Comparison of ENCODE assay signal across 21 cellular contexts in the genomic region with DNA sequence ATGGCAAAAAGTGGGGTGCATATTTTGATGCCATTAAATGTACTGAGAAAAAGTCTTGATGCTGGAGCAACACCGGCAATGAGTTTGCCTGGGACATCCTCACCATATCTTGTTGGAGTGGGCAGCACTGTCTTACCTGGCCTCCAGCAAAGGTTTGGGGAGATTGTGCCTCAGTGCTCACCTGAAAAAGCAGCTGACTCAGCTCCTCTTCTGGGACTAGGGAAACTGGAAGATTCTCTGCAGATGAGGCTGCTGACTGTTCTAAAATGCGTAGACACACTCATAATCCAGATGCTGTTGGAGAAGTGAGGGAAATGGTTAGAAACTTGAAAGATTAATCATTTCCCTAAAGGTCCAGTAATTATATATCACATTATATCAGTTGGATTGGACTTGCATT.
DNase-seq lines count a peak whose midpoint lies in the region; ATAC-seq, FAIRE-seq and TF ChIP-seq lines count a peak whose summit lies in the region.
"Had no signal": no experiment of that assay in that cellular context is flagged by ENCODE, and none has a peak within 500 bp of the region (broad histone marks: within the 10 kb centered on the region; RNA-seq: fewer than 3 reads in every experiment).

No MANE protein-coding gene starts in this region.

- no peak overlapping the region for H3K23ac ChIP-seq in IMR-90 (ENCODE audit: low read depth, low read length)

- H3K14ac ChIP-seq in IMR-90 (replicated peaks; ENCODE audit: low read depth, low read length): no peak overlapping the region

- no peaks in the 10 kb centered on the region for H3K79me1 ChIP-seq in IMR-90 (ENCODE audit: low read depth in 1 of 2, low read length in 2 of 2)

- H3K56ac ChIP-seq in IMR-90 (ENCODE audit: extremely low read depth, insufficient read depth, low read length): no peak overlapping the region

- TF ChIP-seq RAD21 in A549 (conservative IDR thresholded peaks at IDR 0.05 in 1 of 2, IDR thresholded peaks at IDR 0.05 in 1 of 2): no peak
- no peak for TF ChIP-seq RAD21 in IMR-90 (IDR thresholded peaks at IDR 0.05; ENCODE audit: low read length)

- H4K20me1 ChIP-seq in IMR-90 (ENCODE audit: insufficient read depth, low read length) (no peaks in the 10 kb centered on the region), mammary epithelial cell (ENCODE audit: insufficient read depth, low read length) (no peaks in the 10 kb centered on the region)
- H4K20me1 ChIP-seq: BLaER1 treated with 17β-estradiol and CSF1 and Interleukin-3, amounts not matched to agents 10 nM and 100 nM had no signal

- ATAC-seq in A549: no peak
- no peak for ATAC-seq in IMR-90 (ENCODE audit: low read depth)
- ATAC-seq: CD8-positive, alpha-beta T cell had no signal

- no peaks in the 10 kb centered on the region for H3K9me1 ChIP-seq in IMR-90 (ENCODE audit: insufficient read depth, low read length)

- H3K4ac ChIP-seq in IMR-90 (ENCODE audit: low read depth, low read length): no peak overlapping the region

- H2BK15ac ChIP-seq in IMR-90 (ENCODE audit: low read depth, low read length): no peak overlapping the region

- H2AK9ac ChIP-seq in IMR-90 (replicated peaks; ENCODE audit: low read depth, low read length, poor library complexity): no peak overlapping the region

- peaks cover 2% of the 10 kb centered on the region for H3K36me3 Mint-ChIP-seq in neural crest cell (ENCODE audit: low read depth)
- H3K36me3 Mint-ChIP-seq: CD8-positive, alpha-beta T cell had no signal

- dilution Hi-C loops in IMR-90 (cut with HindIII; ENCODE audit: low sequenced_read_pairs, unreplicated experiment) (no loop called here), mammary epithelial cell (cut with HindIII; ENCODE audit: low sequenced_read_pairs) (no loop called here)

- no peak overlapping the region for H3K27ac ChIP-seq in A549
- H3K27ac ChIP-seq in IMR-90 (ENCODE audit: insufficient read depth, low read length): no peak overlapping the region
- no peak overlapping the region for H3K27ac ChIP-seq in mammary epithelial cell (ENCODE audit: insufficient read depth, low read depth, low read length)
- H3K27ac ChIP-seq: BLaER1 treated with 17β-estradiol and CSF1 and Interleukin-3, amounts not matched to agents 10 nM and 100 nM; C4-2B had no signal

- BruUV-seq in IMR-90 (replicated peaks; lab: Mats Ljungman, UMichigan): no TSS peak
- BruUV-seq in mammary epithelial cell (replicated peaks; lab: Mats Ljungman, UMichigan): no TSS peak

- peak overlapping the region; percentile 35 for H3K27ac Mint-ChIP-seq in neural crest cell (ENCODE audit: unreplicated experiment)
- H3K27ac Mint-ChIP-seq: B cell; CD4-positive, alpha-beta T cell; CD8-positive, alpha-beta T cell had no signal

- no peak overlapping the region for H4K8ac ChIP-seq in IMR-90 (ENCODE audit: low read depth in 2 of 2, low read length in 2 of 2)

- no peak overlapping the region for H2AK5ac ChIP-seq in IMR-90 (ENCODE audit: low read depth, low read length)

- H2BK20ac ChIP-seq in IMR-90 (ENCODE audit: low read depth, low read length): no peak overlapping the region

- intact Hi-C loops in IMR-90 (cut with micrococcal nuclease): no loop called here
- intact Hi-C loops in mammary epithelial cell (cut with micrococcal nuclease): no loop called here

- TF ChIP-seq CTCF in A549 (IDR thresholded peaks at IDR 0.05) (no peak), IMR-90 (conservative IDR thresholded peaks at IDR 0.05; ENCODE audit: low read depth, low read length) (no peak), neural crest cell (conservative IDR thresholded peaks at IDR 0.05) (no peak), mammary epithelial cell (conservative IDR thresholded peaks at IDR 0.05 in 1 of 2, IDR thresholded peaks at IDR 0.05 in 1 of 2; ENCODE audit: extremely low read depth in 1 of 2, insufficient read depth in 1 of 2, low read depth in 1 of 2, low read length in 2 of 2) (no peak)

- TF ChIP-seq POLR2A in A549 (IDR thresholded peaks at IDR 0.05; ENCODE audit: low read length): no peak
- TF ChIP-seq POLR2A in IMR-90 (IDR thresholded peaks at IDR 0.05; ENCODE audit: low read depth, low read length): no peak

- no peak for FAIRE-seq in A549 (lab: Jason Lieb, UNC)
- FAIRE-seq: A204.1, D721Med, G401.6, GM12891, GM19239 had no signal

- H3K9me3 ChIP-seq in A549 (no peaks in the 10 kb centered on the region), IMR-90 (ENCODE audit: control insufficient read depth, insufficient read depth, low read length) (peaks cover 9% of the 10 kb centered on the region), mammary epithelial cell (replicated peaks; ENCODE audit: insufficient read depth, low read length) (no peaks in the 10 kb centered on the region)

- H3K36me3 ChIP-seq in IMR-90 (ENCODE audit: control insufficient read depth, insufficient read depth, low read length) (no peaks in the 10 kb centered on the region), mammary epithelial cell (ENCODE audit: insufficient read depth, low read length) (no peaks in the 10 kb centered on the region)
- H3K36me3 ChIP-seq: BLaER1 treated with 17β-estradiol and CSF1 and Interleukin-3, amounts not matched to agents 10 nM and 100 nM had no signal

- no peaks in the 10 kb centered on the region for H3K79me2 ChIP-seq in mammary epithelial cell (ENCODE audit: insufficient read depth, low read length)

- CTCF ChIA-PET in A549 (lab: Yijun Ruan, JAX) (no interaction called here), IMR-90 (lab: Yijun Ruan, JAX) (no interaction called here), mammary epithelial cell (lab: Charles Lee; ENCODE audit: low non-redundant PET) (no interaction called here)

- H3K27me3 Mint-ChIP-seq in neural crest cell (ENCODE audit: low read depth): no peaks in the 10 kb centered on the region
- H3K27me3 Mint-ChIP-seq: B cell; CD4-positive, alpha-beta T cell had no signal

- H4K91ac ChIP-seq in IMR-90 (ENCODE audit: insufficient read depth, low read depth, low read length): no peak overlapping the region

- no peak for TF ChIP-seq EP300 in A549 (IDR thresholded peaks at IDR 0.05)

- DNase-seq in A549 (ENCODE audit: low read depth in 1 of 2, low spot score in 1 of 2): no peak
- DNase-seq in IMR-90: no peak
- DNase-seq in neural crest cell (ENCODE audit: low read depth, low spot score): no peak
- DNase-seq in mammary epithelial cell: no peak
- no peak for DNase-seq in stimulated activated CD4-positive, alpha-beta T cell treated with anti-CD3 and anti-CD28 coated beads, Interleukin-4, amount 100 ng/mL, for 4 hours
- DNase-seq: 8988T; AML-193; Caco-2; Calu3; CD4-positive, alpha-beta T cell; CD8-positive, alpha-beta T cell; DMS79 treated with DMSO at 0.1 percent for 48 hours; GF-D8 had no signal

- POLR2A ChIA-PET in A549 (lab: Yijun Ruan, JAX): no interaction called here
- POLR2A ChIA-PET in IMR-90 (lab: Charles Lee; ENCODE audit: unreplicated experiment): no interaction called here

- H3K4me3 Mint-ChIP-seq in neural crest cell: no peak overlapping the region
- H3K4me3 Mint-ChIP-seq: B cell; CD4-positive, alpha-beta T cell; CD8-positive, alpha-beta T cell had no signal

- no peak overlapping the region for H4K5ac ChIP-seq in IMR-90 (ENCODE audit: low read depth, low read length)

- H3K4me2 ChIP-seq in A549 (no peak overlapping the region), IMR-90 (ENCODE audit: low read depth, low read length) (no peak overlapping the region), mammary epithelial cell (ENCODE audit: insufficient read depth, low read depth, low read length) (no peak overlapping the region)
- H3K4me2 ChIP-seq: BLaER1 treated with 17β-estradiol and CSF1 and Interleukin-3, amounts not matched to agents 10 nM and 100 nM had no signal

- H2AFZ ChIP-seq in IMR-90 (replicated peaks; ENCODE audit: low read length, poor library complexity) (no peak overlapping the region), mammary epithelial cell (ENCODE audit: low read depth, low read length) (no peak overlapping the region)

- H3K4me1 ChIP-seq in A549 (no peaks in the 10 kb centered on the region), IMR-90 (ENCODE audit: control insufficient read depth, insufficient read depth, low read length) (no peaks in the 10 kb centered on the region), mammary epithelial cell (ENCODE audit: insufficient read depth, low read length) (no peaks in the 10 kb centered on the region)
- H3K4me1 ChIP-seq: BLaER1 treated with 17β-estradiol and CSF1 and Interleukin-3, amounts not matched to agents 10 nM and 100 nM; Caco-2 had no signal

- H3K18ac ChIP-seq in IMR-90 (ENCODE audit: low read depth, low read length): no peak overlapping the region

- no peak overlapping the region for H3K4me3 ChIP-seq in A549
- no peak overlapping the region for H3K4me3 ChIP-seq in IMR-90 (ENCODE audit: insufficient read depth, low read depth, low read length)
- no peak overlapping the region for H3K4me3 ChIP-seq in mammary epithelial cell (replicated peaks in 1 of 3; ENCODE audit: insufficient read depth in 1 of 3, low read depth in 2 of 3, low read length in 3 of 3)
- H3K4me3 ChIP-seq: BLaER1 treated with 17β-estradiol and CSF1 and Interleukin-3, amounts not matched to agents 10 nM and 100 nM had no signal

- no peak overlapping the region for H2BK5ac ChIP-seq in IMR-90 (ENCODE audit: low read depth, low read length, poor library complexity, severe bottlenecking)

- no peak overlapping the region for H2BK120ac ChIP-seq in IMR-90 (ENCODE audit: low read depth, low read length)

- H3K4me1 Mint-ChIP-seq in neural crest cell: no peaks in the 10 kb centered on the region
- H3K4me1 Mint-ChIP-seq: B cell had no signal

- no peak overlapping the region for H3K9ac ChIP-seq in IMR-90 (ENCODE audit: low read depth, low read length)
- H3K9ac ChIP-seq in mammary epithelial cell (ENCODE audit: insufficient read depth, low read length): no peak overlapping the region
- H3K9ac ChIP-seq: BLaER1 treated with 17β-estradiol and CSF1 and Interleukin-3, amounts not matched to agents 10 nM and 100 nM had no signal

- H3K27me3 ChIP-seq in IMR-90 (ENCODE audit: control insufficient read depth, insufficient read depth, low read length) (no peaks in the 10 kb centered on the region), mammary epithelial cell (ENCODE audit: insufficient read depth, low read length) (no peaks in the 10 kb centered on the region)
- H3K27me3 ChIP-seq: BLaER1 treated with 17β-estradiol and CSF1 and Interleukin-3, amounts not matched to agents 10 nM and 100 nM had no signal

- H3K9me3 Mint-ChIP-seq in neural crest cell: peaks cover 9% of the 10 kb centered on the region

- 19% methylated on average over 2 of the region's 2 CpGs for WGBS in A549 (ENCODE audit: missing lambda C conversion rate)
- WGBS in IMR-90 (ENCODE audit: extremely low coverage in 2 of 2, insufficient read length in 1 of 2), 2 experiments: no CpG with 5 or more reads among the region's 2 CpGs
- WGBS in mammary epithelial cell (ENCODE audit: low coverage, missing lambda C conversion rate): 73% methylated on average over 2 of the region's 2 CpGs

- in situ Hi-C loops in IMR-90 (cut with MboI; ENCODE audit: low sequenced_read_pairs) (no loop called here), mammary epithelial cell (cut with MboI; ENCODE audit: low sequenced_read_pairs in 2 of 2) (no loop called here)

TF ChIP-seq in A549, 52 proteins besides CTCF, POLR2A, EP300 and RAD21:
- TF ChIP-seq HOXA7 (CRISPR knock-in tag; IDR thresholded peaks at IDR 0.05): no peak
- TF ChIP-seq MAFK (IDR thresholded peaks at IDR 0.05; ENCODE audit: partially characterized antibody): peak; percentile 8
